In genomic region chr6:82589509-82590206, GRCh38 we compare ENCODE assay signal across 8 cellular contexts.
DNase-seq lines count a peak whose midpoint lies in the region; ATAC-seq and TF ChIP-seq lines count a peak whose summit lies in the region.

No MANE protein-coding gene starts in this region.

- peak; percentile 7 for DNase-seq in BE2C
- DNase-seq in OCI-M1 (lab: John Stamatoyannopoulos, UW) = peak; percentile 57
- peak; percentile 45 for DNase-seq in globus pallidus (ENCODE audit: low spot score)
- DNase-seq in mucosa of descending colon = no peak
- no peak for DNase-seq in right cardiac atrium
- no peak for DNase-seq in vagina (ENCODE audit: extremely low spot score in 2 of 2)

- ATAC-seq in GM18870 (IDR thresholded peaks at IDR 0.05; ENCODE audit: unreplicated experiment) (peak; percentile 83), HG03342 (IDR thresholded peaks at IDR 0.05; ENCODE audit: unreplicated experiment) (peak; percentile 44), mucosa of descending colon (no peak), right cardiac atrium (no peak)

- H3K27ac ChIP-seq in right cardiac atrium (ENCODE audit: low read length) (no peak overlapping the region), vagina (no peak overlapping the region)

- no peak overlapping the region for H3K4me3 ChIP-seq in BE2C (ENCODE audit: low read depth, low read length)
- H3K4me3 ChIP-seq in mucosa of descending colon = no peak overlapping the region
- H3K4me3 ChIP-seq in right cardiac atrium (ENCODE audit: low read length) = no peak overlapping the region
- H3K4me3 ChIP-seq in vagina = no peak overlapping the region

- H3K4me1 ChIP-seq in BE2C = no peaks in the 10 kb centered on the region
- no peaks in the 10 kb centered on the region for H3K4me1 ChIP-seq in mucosa of descending colon (ENCODE audit: low read depth)
- H3K4me1 ChIP-seq in right cardiac atrium (ENCODE audit: control insufficient read depth, insufficient read depth, low read length) = no peaks in the 10 kb centered on the region
- no peaks in the 10 kb centered on the region for H3K4me1 ChIP-seq in vagina

- 45% methylated on average over 5 of the region's 5 CpGs for WGBS in right cardiac atrium

- H3K27me3 ChIP-seq in BE2C (no peaks in the 10 kb centered on the region), right cardiac atrium (ENCODE audit: control insufficient read depth, insufficient read depth) (no peaks in the 10 kb centered on the region), vagina (no peaks in the 10 kb centered on the region)

- H3K36me3 ChIP-seq in BE2C (no peaks in the 10 kb centered on the region), mucosa of descending colon (ENCODE audit: low read depth) (no peaks in the 10 kb centered on the region), vagina (no peaks in the 10 kb centered on the region)

- intact Hi-C loops in mucosa of descending colon (cut with DNase I, micrococcal nuclease) = no loop called here
- intact Hi-C loops in right cardiac atrium (cut with DNase I) = no loop called here
- intact Hi-C loops in vagina (cut with DNase I) = no loop called here

- TF ChIP-seq CTCF in BE2C (IDR thresholded peaks at IDR 0.05; ENCODE audit: low read depth, low read length) = peak; percentile 40
- no peak for TF ChIP-seq CTCF in mucosa of descending colon (IDR thresholded peaks at IDR 0.05)
- TF ChIP-seq CTCF in vagina (IDR thresholded peaks at IDR 0.05) = no peak

- TF ChIP-seq POLR2A in vagina (IDR thresholded peaks at IDR 0.05) = no peak

- H3K9me3 ChIP-seq in BE2C = no peaks in the 10 kb centered on the region
- H3K9me3 ChIP-seq in mucosa of descending colon = no peaks in the 10 kb centered on the region
- H3K9me3 ChIP-seq in right cardiac atrium (ENCODE audit: control insufficient read depth, low read length) = no peaks in the 10 kb centered on the region
- H3K9me3 ChIP-seq in vagina = no peaks in the 10 kb centered on the region

Comparison
In these comparisons a context has a peak if more than half of its experiments do, and no peak if none do; other contexts are left out.
1. DNase-seq: peak in BE2C (single experiment), OCI-M1 (single experiment) and globus pallidus (single experiment); none in mucosa of descending colon (0 of 3), right cardiac atrium (0 of 3) and vagina (0 of 2).
2. ATAC-seq: peak in GM18870 (single experiment) and HG03342 (single experiment); none in mucosa of descending colon (single experiment) and right cardiac atrium (0 of 2).